39 cellular contexts compared by ENCODE assay signal in the genomic region with DNA sequence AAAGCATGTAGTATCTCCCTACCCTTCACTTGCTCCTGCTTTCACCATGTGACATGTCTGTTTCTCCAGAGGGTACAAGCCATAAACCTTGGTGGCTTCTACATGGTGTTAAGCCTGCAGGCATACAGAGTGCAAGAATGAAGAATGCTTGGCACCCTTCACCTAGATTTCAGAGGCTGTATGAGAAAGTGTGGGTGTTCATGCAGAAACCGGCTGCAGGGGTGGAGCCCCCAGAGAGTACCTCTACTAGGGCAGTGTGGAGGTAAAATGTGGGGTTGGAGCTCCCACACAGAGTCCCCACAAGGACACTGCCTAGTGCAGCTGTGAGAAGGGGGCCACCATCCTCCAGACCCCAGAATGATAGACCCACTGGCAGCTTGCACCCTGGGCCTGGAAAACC. TPM values are rescaled to one million over a fixed set of nuclear protein-coding genes. Genes with fewer than 3 reads are reported as not detected.
"Had no signal": no experiment of that assay in that cellular context is flagged by ENCODE, and none has a peak within 500 bp of the region (broad histone marks: within the 10 kb centered on the region; RNA-seq: fewer than 3 reads in every experiment).

No MANE protein-coding gene starts in this region.

- H3K4me3 ChIP-seq: ascending aorta, cardiac muscle cell had no signal

- H3K27me3 Mint-ChIP-seq: activated B cell treated with CpG ODN at 0.5 μM for 24 hours; activated CD4-positive, alpha-beta memory T cell treated with anti-CD3 and anti-CD28 coated beads for 36 hours; activated CD4-positive, alpha-beta T cell treated with anti-CD3 and anti-CD28 coated beads, Interleukin-2, amount 10 ng/mL, durations not matched to agents 24 days and 14 days; activated CD8-positive, alpha-beta T cell treated with anti-CD3 and anti-CD28 coated beads for 36 hours; activated naive CD4-positive, alpha-beta T cell treated with anti-CD3 and anti-CD28 coated beads, Interleukin-2, amount 10 ng/mL, durations not matched to agents 7 days and 5 days; activated naive CD4-positive, alpha-beta T cell treated with anti-CD3 and anti-CD28 coated beads, Interleukin-2, amount 50 U/mL, for 24 hours; activated naive CD8-positive, alpha-beta T cell; activated naive CD8-positive, alpha-beta T cell treated with anti-CD3 and anti-CD28 coated beads, Interleukin-2, amount 10 ng/mL, durations not matched to agents 7 days and 5 days; activated naive CD8-positive, alpha-beta T cell treated with anti-CD3 and anti-CD28 coated beads, Interleukin-2, amount 50 U/mL, for 24 hours; activated T-helper 17 cell treated with anti-CD3 and anti-CD28 coated beads, Interleukin-2, amount 50 U/mL, for 72 hours; central memory CD8-positive, alpha-beta T cell had no signal

- H3K4me1 Mint-ChIP-seq: activated B cell treated with CpG ODN at 0.5 μM for 24 hours; activated CD4-positive, alpha-beta T cell treated with anti-CD3 and anti-CD28 coated beads, Interleukin-2, amount 10 ng/mL, durations not matched to agents 24 days and 14 days; activated naive CD4-positive, alpha-beta T cell treated with anti-CD3 and anti-CD28 coated beads, Interleukin-2, amount 10 ng/mL, durations not matched to agents 7 days and 5 days; activated naive CD4-positive, alpha-beta T cell treated with anti-CD3 and anti-CD28 coated beads, Interleukin-2, amount 50 U/mL, for 24 hours; activated naive CD8-positive, alpha-beta T cell treated with anti-CD3 and anti-CD28 coated beads, Interleukin-2, amount 10 ng/mL, durations not matched to agents 7 days and 5 days; activated naive CD8-positive, alpha-beta T cell treated with anti-CD3 and anti-CD28 coated beads, Interleukin-2, amount 50 U/mL, for 24 hours; activated T-helper 17 cell treated with anti-CD3 and anti-CD28 coated beads, Interleukin-2, amount 50 U/mL, for 72 hours; brain; central memory CD8-positive, alpha-beta T cell had no signal

- H3K4me3 Mint-ChIP-seq: activated B cell treated with CpG ODN at 0.5 μM for 24 hours; activated CD4-positive, alpha-beta memory T cell treated with anti-CD3 and anti-CD28 coated beads for 36 hours; activated CD4-positive, alpha-beta T cell treated with anti-CD3 and anti-CD28 coated beads, Interleukin-2, amount 10 ng/mL, durations not matched to agents 24 days and 14 days; activated CD8-positive, alpha-beta T cell treated with anti-CD3 and anti-CD28 coated beads for 36 hours; activated naive CD4-positive, alpha-beta T cell treated with anti-CD3 and anti-CD28 coated beads, Interleukin-2, amount 10 ng/mL, durations not matched to agents 7 days and 5 days; activated naive CD4-positive, alpha-beta T cell treated with anti-CD3 and anti-CD28 coated beads, Interleukin-2, amount 50 U/mL, for 24 hours; activated naive CD8-positive, alpha-beta T cell; activated naive CD8-positive, alpha-beta T cell treated with anti-CD3 and anti-CD28 coated beads, Interleukin-2, amount 10 ng/mL, durations not matched to agents 7 days and 5 days; activated naive CD8-positive, alpha-beta T cell treated with anti-CD3 and anti-CD28 coated beads, Interleukin-2, amount 50 U/mL, for 24 hours; activated T-cell treated with anti-CD3 and anti-CD28 coated beads, Interleukin-2, amount 50 U/mL, for 4 hours; activated T-cell treated with anti-CD3 and anti-CD28 coated beads, Interleukin-2, amount 50 U/mL, for 72 hours; activated T-helper 1 cell treated with anti-CD3 and anti-CD28 coated beads, Interleukin-12 subunit alpha, Interleukin-12 subunit beta, Interleukin-2, Interleukin-4 antibody, amounts not matched to agents 30 ng/mL and 10 ng/mL and 1 ng/mL, durations not matched to agents 14 hours and 24 hours and 36 hours; activated T-helper 17 cell treated with anti-CD3 and anti-CD28 coated beads, Interleukin-2, amount 50 U/mL, for 72 hours; brain; central memory CD8-positive, alpha-beta T cell; T-helper 1 cell treated with Interleukin-12 subunit alpha and Interleukin-12 subunit beta and Interleukin-4 antibody, amounts not matched to agents 30 μg/mL and 1 μg/mL, for 36 hours; T-helper 2 cell treated with Interferon-gamma antibody and Interleukin-4, amounts not matched to agents 5 μg/mL and 100 μg/mL, for 36 hours had no signal

- H3K27ac Mint-ChIP-seq: activated CD4-positive, alpha-beta memory T cell treated with anti-CD3 and anti-CD28 coated beads for 36 hours; activated CD4-positive, alpha-beta T cell treated with anti-CD3 and anti-CD28 coated beads, Interleukin-2, amount 10 ng/mL, durations not matched to agents 24 days and 14 days; activated CD8-positive, alpha-beta T cell treated with anti-CD3 and anti-CD28 coated beads for 36 hours; activated naive CD4-positive, alpha-beta T cell treated with anti-CD3 and anti-CD28 coated beads, Interleukin-2, amount 10 ng/mL, durations not matched to agents 7 days and 5 days; activated naive CD4-positive, alpha-beta T cell treated with anti-CD3 and anti-CD28 coated beads, Interleukin-2, amount 50 U/mL, for 24 hours; activated naive CD8-positive, alpha-beta T cell; activated naive CD8-positive, alpha-beta T cell treated with anti-CD3 and anti-CD28 coated beads, Interleukin-2, amount 10 ng/mL, durations not matched to agents 7 days and 5 days; activated naive CD8-positive, alpha-beta T cell treated with anti-CD3 and anti-CD28 coated beads, Interleukin-2, amount 50 U/mL, for 24 hours; activated T-cell treated with anti-CD3 and anti-CD28 coated beads, Interleukin-2, amount 50 U/mL, for 72 hours; activated T-helper 1 cell treated with anti-CD3 and anti-CD28 coated beads, Interleukin-12 subunit alpha, Interleukin-12 subunit beta, Interleukin-2, Interleukin-4 antibody, amounts not matched to agents 30 ng/mL and 10 ng/mL and 1 ng/mL, durations not matched to agents 14 hours and 24 hours and 36 hours; activated T-helper 17 cell treated with anti-CD3 and anti-CD28 coated beads, Interleukin-2, amount 50 U/mL, for 72 hours; brain; T-helper 1 cell treated with Interleukin-12 subunit alpha and Interleukin-12 subunit beta and Interleukin-4 antibody, amounts not matched to agents 30 μg/mL and 1 μg/mL, for 36 hours; T-helper 2 cell treated with Interferon-gamma antibody and Interleukin-4, amounts not matched to agents 5 μg/mL and 100 μg/mL, for 36 hours had no signal

- H3K9me3 ChIP-seq: ascending aorta had no signal

- ATAC-seq: activated CD8-positive, alpha-beta T cell treated with anti-CD3 and anti-CD28 coated beads for 36 hours; activated naive CD8-positive, alpha-beta T cell treated with anti-CD3 and anti-CD28 coated beads, Interleukin-2, amount 50 U/mL, for 24 hours; activated T-cell treated with anti-CD3 and anti-CD28 coated beads, Interleukin-2, amount 50 U/mL, for 4 hours; activated T-cell treated with anti-CD3 and anti-CD28 coated beads, Interleukin-2, amount 50 U/mL, for 72 hours; activated T-helper 17 cell treated with anti-CD3 and anti-CD28 coated beads, Interleukin-2, amount 50 U/mL, for 72 hours had no signal

- H3K9me3 Mint-ChIP-seq: activated B cell treated with CpG ODN at 0.5 μM for 24 hours; activated CD4-positive, alpha-beta memory T cell treated with anti-CD3 and anti-CD28 coated beads for 36 hours; activated CD4-positive, alpha-beta T cell treated with anti-CD3 and anti-CD28 coated beads, Interleukin-2, amount 10 ng/mL, durations not matched to agents 24 days and 14 days; activated CD8-positive, alpha-beta T cell treated with anti-CD3 and anti-CD28 coated beads for 36 hours; activated naive CD4-positive, alpha-beta T cell treated with anti-CD3 and anti-CD28 coated beads, Interleukin-2, amount 10 ng/mL, durations not matched to agents 7 days and 5 days; activated naive CD4-positive, alpha-beta T cell treated with anti-CD3 and anti-CD28 coated beads, Interleukin-2, amount 50 U/mL, for 24 hours; activated naive CD8-positive, alpha-beta T cell treated with anti-CD3 and anti-CD28 coated beads, Interleukin-2, amount 10 ng/mL, durations not matched to agents 7 days and 5 days; activated naive CD8-positive, alpha-beta T cell treated with anti-CD3 and anti-CD28 coated beads, Interleukin-2, amount 50 U/mL, for 24 hours; activated T-cell treated with anti-CD3 and anti-CD28 coated beads, Interleukin-2, amount 50 U/mL, for 4 hours; activated T-cell treated with anti-CD3 and anti-CD28 coated beads, Interleukin-2, amount 50 U/mL, for 72 hours; activated T-helper 1 cell treated with anti-CD3 and anti-CD28 coated beads, Interleukin-12 subunit alpha, Interleukin-12 subunit beta, Interleukin-2, Interleukin-4 antibody, amounts not matched to agents 30 ng/mL and 10 ng/mL and 1 ng/mL, durations not matched to agents 14 hours and 24 hours and 36 hours; activated T-helper 17 cell treated with anti-CD3 and anti-CD28 coated beads, Interleukin-2, amount 50 U/mL, for 72 hours; central memory CD8-positive, alpha-beta T cell; T-helper 1 cell treated with Interleukin-12 subunit alpha and Interleukin-12 subunit beta and Interleukin-4 antibody, amounts not matched to agents 30 μg/mL and 1 μg/mL, for 36 hours; T-helper 2 cell treated with Interferon-gamma antibody and Interleukin-4, amounts not matched to agents 5 μg/mL and 100 μg/mL, for 36 hours had no signal

- H3K4me1 ChIP-seq: ascending aorta had no signal

- DNase-seq: activated B cell treated with CpG ODN at 0.5 μM for 24 hours; activated CD4-positive, alpha-beta memory T cell treated with anti-CD3 and anti-CD28 coated beads for 36 hours; activated CD4-positive, alpha-beta T cell treated with anti-CD3 and anti-CD28 coated beads for 4 hours; activated CD4-positive, alpha-beta T cell treated with anti-CD3 and anti-CD28 coated beads, Interleukin-2, amount 10 ng/mL, durations not matched to agents 24 days and 14 days; activated CD4-positive, alpha-beta T cell treated with anti-CD3 and anti-CD28 coated beads, Interleukin-2, amount 50 U/mL, for 1 hour; activated CD4-positive, alpha-beta T cell treated with anti-CD3 and anti-CD28 coated beads, Interleukin-2, amount 50 U/mL, for 4 hours; activated CD4-positive, CD25-positive, alpha-beta regulatory T cell treated with anti-CD3 and anti-CD28 coated beads, Interleukin-2, amount 50 U/mL, for 72 hours; activated CD8-positive, alpha-beta memory T cell treated with anti-CD3 and anti-CD28 coated beads, Interleukin-2, amount 50 U/mL, for 4 hours; activated CD8-positive, alpha-beta T cell treated with anti-CD3 and anti-CD28 coated beads for 36 hours; activated effector memory CD4-positive, alpha-beta T cell treated with anti-CD3 and anti-CD28 coated beads, Interleukin-2, amount 50 U/mL, for 16 hours; activated gamma-delta T cell treated with Interleukin-2 at 50 U/mL for 16 hours; activated naive CD4-positive, alpha-beta T cell; activated naive CD4-positive, alpha-beta T cell treated with anti-CD3 and anti-CD28 coated beads, Interleukin-2, amount 10 ng/mL, durations not matched to agents 7 days and 5 days; activated naive CD8-positive, alpha-beta T cell treated with anti-CD3 and anti-CD28 coated beads, Interleukin-2, amount 10 ng/mL, durations not matched to agents 7 days and 5 days; activated naive CD8-positive, alpha-beta T cell treated with anti-CD3 and anti-CD28 coated beads, Interleukin-2, amount 50 U/mL, for 24 hours; activated T-cell treated with anti-CD3 and anti-CD28 coated beads for 4 hours; activated T-cell treated with anti-CD3 and anti-CD28 coated beads, Interleukin-2, amount 50 U/mL, for 1 hour; activated T-cell treated with anti-CD3 and anti-CD28 coated beads, Interleukin-2, amount 50 U/mL, for 4 hours; activated T-cell treated with anti-CD3 and anti-CD28 coated beads, Interleukin-2, amount 50 U/mL, for 72 hours; amygdala; anterior cingulate cortex; caudate nucleus; cerebellar nuclear complex; T-helper 1 cell; T-helper 2 cell; T-helper 9 cell had no signal

- H3K27ac ChIP-seq: ascending aorta, cardiac muscle cell, VCaP had no signal

- H3K36me3 ChIP-seq: cardiac muscle cell had no signal

- FAIRE-seq: bronchial epithelial cell, TTC549 had no signal

- H3K27me3 ChIP-seq: ascending aorta, cardiac muscle cell had no signal

RNA-seq across cellular contexts. Expression of a gene that starts 32.2 kb away (rescaled TPM):
- polyA plus RNA-seq: cardiac muscle cell had no signal
